ENCODE assay signal across 8 cellular contexts in the genomic region with DNA sequence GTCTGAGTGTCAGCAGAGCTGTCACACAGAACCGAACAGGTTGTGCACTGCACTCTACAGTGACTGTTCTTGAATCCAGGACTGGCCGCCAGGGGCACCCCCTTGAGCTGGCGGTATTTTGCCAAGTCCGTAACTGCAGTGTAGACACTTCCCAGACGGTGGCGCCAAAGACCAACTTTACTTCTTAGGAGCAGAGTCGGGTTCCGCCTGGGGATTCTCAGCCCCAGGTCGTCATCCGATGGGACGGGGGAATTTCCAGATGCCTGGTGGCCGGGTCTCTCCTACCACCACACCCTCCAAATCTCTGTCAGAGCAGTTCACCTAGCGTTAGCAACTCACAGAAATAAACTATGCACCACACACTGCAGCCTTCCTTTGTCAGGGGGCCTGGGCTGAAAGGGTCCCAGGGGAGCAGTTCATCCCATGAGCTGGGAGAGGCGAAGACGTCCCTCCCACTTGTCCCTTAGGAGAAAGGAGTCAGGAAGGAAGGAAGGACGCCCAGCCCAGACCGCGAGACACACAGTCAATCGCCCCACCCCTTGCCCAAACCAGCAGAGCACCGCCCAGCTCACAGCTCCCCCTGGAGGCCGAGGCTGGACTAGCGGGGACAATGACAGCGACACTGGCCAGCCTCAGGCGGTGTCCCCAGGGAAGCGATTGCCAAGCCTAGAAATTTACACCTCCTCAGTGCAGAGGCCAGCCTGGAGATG. TPM values are rescaled to one million over a fixed set of nuclear protein-coding genes. Genes with fewer than 3 reads are reported as not detected.
DNase-seq lines count a peak whose midpoint lies in the region; ATAC-seq and TF ChIP-seq lines count a peak whose summit lies in the region.

No MANE protein-coding gene starts in this region.

- H3K9ac ChIP-seq in H9 (ENCODE audit: extremely low read depth, insufficient read length, low read length) (no peak overlapping the region), Loucy (ENCODE audit: low read depth, low read length, poor library complexity, severe bottlenecking) (peak overlapping the region; percentile 81), neural cell (ENCODE audit: low read length) (peak overlapping the region; percentile 60)

- no peak overlapping the region for H4K91ac ChIP-seq in H9 (ENCODE audit: insufficient read length, low read depth, low read length)

- H3K9me2 ChIP-seq in Loucy (replicated peaks; ENCODE audit: low read depth, low read length) (no peaks in the 10 kb centered on the region), neural cell (ENCODE audit: insufficient read depth, low read length) (no peaks in the 10 kb centered on the region)

- H3K9me3 Mint-ChIP-seq in H9, result peaks cover 3 to 4% of the 10 kb centered on the region in 2 experiments; a peak in 3 of 5 replicates
- H3K9me3 Mint-ChIP-seq in stimulated activated naive CD8-positive, alpha-beta T cell treated with anti-CD3 and anti-CD28 coated beads, Interleukin-15, amount 100 ng/mL, for 72 hours, result no peaks in the 10 kb centered on the region

- H3K36me3 ChIP-seq in Loucy (ENCODE audit: insufficient read depth, low read length), result no peaks in the 10 kb centered on the region
- no peaks in the 10 kb centered on the region for H3K36me3 ChIP-seq in RWPE2 (ENCODE audit: low read depth)
- no peaks in the 10 kb centered on the region for H3K36me3 ChIP-seq in neural cell (ENCODE audit: insufficient read depth, low read length)

- TF ChIP-seq CTCF in H9 (conservative IDR thresholded peaks at IDR 0.05) (peak; percentile 75), Loucy (conservative IDR thresholded peaks at IDR 0.05; ENCODE audit: low read length) (peak; percentile 90), RWPE2 (IDR thresholded peaks at IDR 0.05; ENCODE audit: poor library complexity, severe bottlenecking) (peak; percentile 98), fibroblast of villous mesenchyme (IDR thresholded peaks at IDR 0.05; ENCODE audit: insufficient read depth, low read depth, low read length) (peak; percentile 99), neural cell (IDR thresholded peaks at IDR 0.05; ENCODE audit: poor library complexity, severe bottlenecking) (peak; percentile 99)

- peaks cover 0 to 9% of the 10 kb centered on the region in 2 experiments; a peak in 3 of 4 replicates for H3K4me1 Mint-ChIP-seq in H9
- peaks cover 42% of the 10 kb centered on the region for H3K4me1 Mint-ChIP-seq in stimulated activated naive CD8-positive, alpha-beta T cell treated with anti-CD3 and anti-CD28 coated beads, Interleukin-15, amount 100 ng/mL, for 72 hours

- no peak overlapping the region for H2BK5ac ChIP-seq in H9 (ENCODE audit: insufficient read length, low read length)

- no peaks in the 10 kb centered on the region for H3K79me1 ChIP-seq in H9 (ENCODE audit: insufficient read depth, low read depth, low read length, poor library complexity, severe bottlenecking)

- H3K9me3 ChIP-seq in H9 (ENCODE audit: control insufficient read depth, low read depth, low read length), result no peaks in the 10 kb centered on the region
- H3K9me3 ChIP-seq in Loucy (ENCODE audit: insufficient read depth, low read depth, low read length), result no peaks in the 10 kb centered on the region
- H3K9me3 ChIP-seq in RWPE2 (ENCODE audit: severe bottlenecking), result no peaks in the 10 kb centered on the region
- no peaks in the 10 kb centered on the region for H3K9me3 ChIP-seq in neural cell (ENCODE audit: low read length)

- no peak overlapping the region for H3K4ac ChIP-seq in H9 (ENCODE audit: low read depth, low read length)

- no peaks in the 10 kb centered on the region for H3K23me2 ChIP-seq in H9 (ENCODE audit: insufficient read length, low read depth, low read length, poor library complexity, severe bottlenecking)

- no peak overlapping the region for H2BK12ac ChIP-seq in H9 (ENCODE audit: insufficient read length, low read depth, low read length)

- H3K36me3 Mint-ChIP-seq in H9 (ENCODE audit: insufficient read depth in 1 of 3, low read depth in 3 of 3), result no peaks in the 10 kb centered on the region

- H2BK20ac ChIP-seq in H9 (ENCODE audit: low read depth, low read length, poor library complexity, severe bottlenecking), result no peak overlapping the region

- no peak overlapping the region for H2AK5ac ChIP-seq in H9 (ENCODE audit: insufficient read length, low read length)

- no peak overlapping the region for H2BK15ac ChIP-seq in H9 (ENCODE audit: low read depth, low read length)

- TF ChIP-seq RAD21 in neural cell (conservative IDR thresholded peaks at IDR 0.05), result peak; percentile 97

- H4K20me1 ChIP-seq in H9 (ENCODE audit: control insufficient read depth, insufficient read depth, insufficient read length) (no peaks in the 10 kb centered on the region), Loucy (ENCODE audit: insufficient read depth, low read length, poor library complexity, severe bottlenecking) (no peaks in the 10 kb centered on the region), neural cell (ENCODE audit: insufficient read depth) (no peaks in the 10 kb centered on the region)

- peaks cover 3% of the 10 kb centered on the region for H3F3A ChIP-seq in Loucy (ENCODE audit: low read depth)
- no peaks in the 10 kb centered on the region for H3F3A ChIP-seq in neural cell (ENCODE audit: insufficient read depth, low read length, poor library complexity, severe bottlenecking)

- no peak overlapping the region for H3K23ac ChIP-seq in H9 (ENCODE audit: insufficient read length, low read depth, low read length)

- no peaks in the 10 kb centered on the region; the same call in 1 of the 2 replicates for H3K27me3 ChIP-seq in H9 (ENCODE audit: insufficient read depth, low read length)
- H3K27me3 ChIP-seq in Loucy (ENCODE audit: insufficient read depth, low read length, poor library complexity, severe bottlenecking), result no peaks in the 10 kb centered on the region
- no peaks in the 10 kb centered on the region for H3K27me3 ChIP-seq in RWPE2 (ENCODE audit: insufficient read depth, poor library complexity, severe bottlenecking)
- no peaks in the 10 kb centered on the region for H3K27me3 ChIP-seq in neural cell (ENCODE audit: insufficient read depth, low read depth, low read length)

- no peak overlapping the region for H3T11ph ChIP-seq in H9 (ENCODE audit: low read length)

- DNase-seq in G401 (ENCODE audit: low spot score) (peak; percentile 95), H9 (peak; percentile 97), RWPE2 (ENCODE audit: low spot score) (peak; percentile 92), fibroblast of villous mesenchyme (ENCODE audit: low read depth) (peak; percentile 97)
- DNase-seq in activated effector memory CD4-positive, alpha-beta T cell treated with anti-CD3 and anti-CD28 coated beads, Interleukin-2, amount 50 U/mL, for 16 hours, result peak; percentile 99
- peak; percentile 97 to 98 for DNase-seq in stimulated activated naive CD8-positive, alpha-beta T cell treated with anti-CD3 and anti-CD28 coated beads, Interleukin-15, amount 100 ng/mL, for 72 hours

- peak; percentile 32 for TF ChIP-seq EP300 in neural cell (conservative IDR thresholded peaks at IDR 0.05; ENCODE audit: poor library complexity, severe bottlenecking)

- H4K8ac ChIP-seq in H9 (replicated peaks; ENCODE audit: insufficient read length, low read depth, low read length), result no peak overlapping the region

- no peak overlapping the region for H3K56ac ChIP-seq in H9 (ENCODE audit: insufficient read length, low read depth, low read length)

- H3K18ac ChIP-seq in H9 (ENCODE audit: insufficient read length, low read depth, low read length), result peak overlapping the region; percentile 43

- no CpG with 5 or more reads among the region's 25 CpGs for WGBS in H9 (ENCODE audit: extremely low coverage, insufficient read length, low lambda C conversion rate)

- H3K14ac ChIP-seq in H9 (ENCODE audit: insufficient read depth, low read length), result no peak overlapping the region

- H3K4me3 ChIP-seq in Loucy (ENCODE audit: low read length, poor library complexity, severe bottlenecking) (peak overlapping the region; percentile 79), RWPE2 (ENCODE audit: severe bottlenecking) (peak overlapping the region; percentile 31), fibroblast of villous mesenchyme (ENCODE audit: low read depth, low read length) (peak overlapping the region; percentile 72), neural cell (ENCODE audit: low read length) (peak overlapping the region; percentile 67)

- H3K27ac ChIP-seq in H9 (ENCODE audit: insufficient read length, low read depth, low read length), result no peak overlapping the region
- H3K27ac ChIP-seq in RWPE2 (ENCODE audit: poor library complexity, severe bottlenecking), result peak overlapping the region; percentile 47
- peak overlapping the region; percentile 59 for H3K27ac ChIP-seq in neural cell (ENCODE audit: low read length)

- H2AFZ ChIP-seq in H9 (ENCODE audit: low read length) (no peak overlapping the region), Loucy (ENCODE audit: low read length) (peak overlapping the region; percentile 89), neural cell (ENCODE audit: low read depth, low read length) (peak overlapping the region; percentile 52)

- H3K4me3 Mint-ChIP-seq in H9, result peak overlapping the region; percentile 68 to 84
- H3K4me3 Mint-ChIP-seq in stimulated activated naive CD8-positive, alpha-beta T cell treated with anti-CD3 and anti-CD28 coated beads, Interleukin-15, amount 100 ng/mL, for 72 hours, result peak overlapping the region; percentile 88 to 96

- H2BK120ac ChIP-seq in H9 (ENCODE audit: low read depth, low read length, poor library complexity, severe bottlenecking), result no peak overlapping the region

- H3K27ac Mint-ChIP-seq in H9, result peak overlapping the region in 2 of 3 experiments; percentile 96 to 98; a peak in 4 of 7 replicates
- peak overlapping the region; percentile 97 to 98 for H3K27ac Mint-ChIP-seq in stimulated activated naive CD8-positive, alpha-beta T cell treated with anti-CD3 and anti-CD28 coated beads, Interleukin-15, amount 100 ng/mL, for 72 hours

- H3K4me2 ChIP-seq in H9 (ENCODE audit: insufficient read depth, insufficient read length, low read length) (peak overlapping the region; percentile 53), Loucy (ENCODE audit: low read depth, low read length, poor library complexity, severe bottlenecking) (peak overlapping the region; percentile 98), neural cell (ENCODE audit: low read length) (no peak overlapping the region)

- in situ Hi-C loops in G401 (cut with HindIII; ENCODE audit: low sequenced_read_pairs), result no loop called here

- H3K4me1 ChIP-seq in H9 (ENCODE audit: insufficient read depth, low read length) (no peaks in the 10 kb centered on the region), Loucy (ENCODE audit: insufficient read depth, low read length, poor library complexity, severe bottlenecking) (peaks cover 3% of the 10 kb centered on the region), RWPE2 (ENCODE audit: insufficient read depth, poor library complexity, severe bottlenecking) (peaks cover 8% of the 10 kb centered on the region)

- ATAC-seq in RWPE2 (ENCODE audit: low read depth), result peak; percentile 81
- peak; percentile 96 for ATAC-seq in stimulated activated naive CD8-positive, alpha-beta T cell treated with anti-CD3 and anti-CD28 coated beads, Interleukin-15, amount 100 ng/mL, for 72 hours

- H3K79me2 ChIP-seq in H9 (ENCODE audit: insufficient read depth, low read length) (no peaks in the 10 kb centered on the region), Loucy (ENCODE audit: insufficient read depth, low read length) (no peaks in the 10 kb centered on the region), neural cell (replicated peaks; ENCODE audit: insufficient read depth, low read length) (no peaks in the 10 kb centered on the region)

- peaks cover 91% of the 10 kb centered on the region for H3K27me3 Mint-ChIP-seq in H9 (ENCODE audit: low read depth)
- peaks cover 6% of the 10 kb centered on the region for H3K27me3 Mint-ChIP-seq in stimulated activated naive CD8-positive, alpha-beta T cell treated with anti-CD3 and anti-CD28 coated beads, Interleukin-15, amount 100 ng/mL, for 72 hours

- H4K5ac ChIP-seq in H9 (ENCODE audit: insufficient read length, low read depth, low read length), result no peak overlapping the region

RNA-seq across cellular contexts. Expression of gene RIPOR1, which starts 7.4 kb away (rescaled TPM):
- total RNA-seq in G401 (2014; rRNA removed; shearing (Covaris generic)), result 4.1 and 11.5 TPM in 2 replicates
- 10.0 and 14.3 TPM in 2 replicates for total RNA-seq in H9 (2021)
- total RNA-seq in fibroblast of villous mesenchyme, result 25.5 and 35.1 TPM in 2 replicates
- 13.2 and 15.1 TPM in 2 replicates for polyA plus RNA-seq in neural cell
- 35.2 and 36.0 TPM in 2 replicates for polyA minus RNA-seq in neural cell

RNA-seq across cellular contexts. Expression of gene AGRP, which starts 37.9 kb away (rescaled TPM):
- total RNA-seq in G401 (2014; rRNA removed; shearing (Covaris generic)), result not detected in 2 replicates
- total RNA-seq in H9 (2021) (not detected in 2 replicates), fibroblast of villous mesenchyme (not detected in 2 replicates)
- polyA plus RNA-seq in neural cell, result not detected in 2 replicates
- polyA minus RNA-seq in neural cell, result not detected in 2 replicates

RNA-seq across cellular contexts. Expression of gene ATP6V0D1, which starts 40.3 kb away (rescaled TPM):
- 91.8 and 119 TPM in 2 replicates for total RNA-seq in G401 (2014; rRNA removed; shearing (Covaris generic))
- 39.8 and 43.0 TPM in 2 replicates for total RNA-seq in H9 (2021)
- total RNA-seq in fibroblast of villous mesenchyme, result 107 and 122 TPM in 2 replicates
- polyA plus RNA-seq in neural cell, result 188 and 195 TPM in 2 replicates
- 176 and 188 TPM in 2 replicates for polyA minus RNA-seq in neural cell

RNA-seq across cellular contexts. Expression of gene CTCF, which starts 41.1 kb away (rescaled TPM):
- total RNA-seq in G401 (2014; rRNA removed; shearing (Covaris generic)), result 32.4 and 37.3 TPM in 2 replicates
- total RNA-seq in H9 (2021) (87.3 and 88.5 TPM in 2 replicates), fibroblast of villous mesenchyme (26.1 and 33.7 TPM in 2 replicates)
- polyA plus RNA-seq in neural cell, result 40.4 and 42.8 TPM in 2 replicates
- 66.6 and 67.0 TPM in 2 replicates for polyA minus RNA-seq in neural cell
